1 cellular context compared by ENCODE assay signal in genomic region chr18:22345733-22346132, GRCh38.
TF ChIP-seq lines count a peak whose summit lies in the region.

No MANE protein-coding gene starts in this region.

TF ChIP-seq in HEK293, 187 proteins besides CTCF, POLR2A, EP300 and RAD21 (continued from another document):
- no peak for TF ChIP-seq INSM2 (tag by site-specific recombination; IDR thresholded peaks at IDR 0.05)
